10 cellular contexts compared by ENCODE assay signal in the genomic region with DNA sequence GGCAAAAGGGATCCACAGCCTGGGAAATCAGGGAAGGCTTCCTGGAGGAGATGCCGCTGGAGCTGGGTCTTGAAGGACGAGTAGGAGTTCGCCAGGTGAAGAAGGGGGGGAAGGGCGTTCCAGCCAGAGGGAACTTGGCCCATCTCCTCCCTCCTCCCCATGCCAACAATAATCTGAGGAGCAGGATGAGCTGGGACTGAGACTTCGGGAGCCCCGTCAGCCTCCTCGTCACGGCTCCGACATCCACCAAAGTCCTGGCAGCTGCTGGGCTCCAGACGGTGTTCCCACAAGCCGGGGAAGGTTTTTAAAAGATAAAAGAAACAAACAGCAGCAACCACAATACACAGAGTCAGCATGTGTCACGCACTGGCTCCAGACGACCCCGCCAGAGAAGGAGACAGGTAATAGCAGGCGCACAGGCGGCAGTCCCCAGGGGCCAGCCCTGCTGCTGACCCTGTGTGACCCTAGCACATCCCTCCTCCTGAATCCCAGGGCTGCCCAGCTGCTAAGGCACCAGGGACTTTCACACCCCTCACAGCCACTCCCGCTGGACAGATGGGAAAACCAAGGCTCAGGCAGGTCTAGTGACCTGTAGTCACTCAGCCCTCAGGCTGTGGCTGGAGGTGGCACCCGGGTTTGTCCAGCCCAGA. TPM values are rescaled to one million over a fixed set of nuclear protein-coding genes. Genes with fewer than 3 reads are reported as not detected.
DNase-seq lines count a peak whose midpoint lies in the region; ATAC-seq lines count a peak whose summit lies in the region.
"Had no signal": no experiment of that assay in that cellular context is flagged by ENCODE, and none has a peak within 500 bp of the region (broad histone marks: within the 10 kb centered on the region; RNA-seq: fewer than 3 reads in every experiment).

No MANE protein-coding gene starts in this region.

- ATAC-seq in stimulated activated effector memory CD8-positive, alpha-beta T cell treated with anti-CD3 and anti-CD28 coated beads, Interleukin-12 subunit alpha, Interleukin-12 subunit beta, amount 100 ng/mL, for 72 hours, result no peak
- ATAC-seq in HG03196 (IDR thresholded peaks at IDR 0.05; ENCODE audit: unreplicated experiment), result no peak
- ATAC-seq: heart right ventricle had no signal

- H3K27me3 Mint-ChIP-seq in activated T-helper 1 cell treated with anti-CD3 and anti-CD28 coated beads, Interleukin-12 subunit alpha, Interleukin-12 subunit beta, Interleukin-2, Interleukin-4 antibody, amounts not matched to agents 30 ng/mL and 10 ng/mL and 1 ng/mL, durations not matched to agents 14 hours and 24 hours and 36 hours (ENCODE audit: insufficient read depth), result no peaks in the 10 kb centered on the region

- H3K9me3 Mint-ChIP-seq in stimulated activated effector memory CD8-positive, alpha-beta T cell treated with anti-CD3 and anti-CD28 coated beads, Interleukin-12 subunit alpha, Interleukin-12 subunit beta, amount 100 ng/mL, for 72 hours, result no peaks in the 10 kb centered on the region
- H3K9me3 Mint-ChIP-seq in activated T-helper 1 cell treated with anti-CD3 and anti-CD28 coated beads, Interleukin-12 subunit alpha, Interleukin-12 subunit beta, Interleukin-2, Interleukin-4 antibody, amounts not matched to agents 30 ng/mL and 10 ng/mL and 1 ng/mL, durations not matched to agents 14 hours and 24 hours and 36 hours, result no peaks in the 10 kb centered on the region

- H3K4me1 Mint-ChIP-seq in stimulated activated effector memory CD8-positive, alpha-beta T cell treated with anti-CD3 and anti-CD28 coated beads, Interleukin-12 subunit alpha, Interleukin-12 subunit beta, amount 100 ng/mL, for 72 hours, result no peaks in the 10 kb centered on the region
- no peaks in the 10 kb centered on the region for H3K4me1 Mint-ChIP-seq in activated T-helper 1 cell treated with anti-CD3 and anti-CD28 coated beads, Interleukin-12 subunit alpha, Interleukin-12 subunit beta, Interleukin-2, Interleukin-4 antibody, amounts not matched to agents 30 ng/mL and 10 ng/mL and 1 ng/mL, durations not matched to agents 14 hours and 24 hours and 36 hours (ENCODE audit: low read depth)

- H3K4me3 Mint-ChIP-seq in stimulated activated effector memory CD8-positive, alpha-beta T cell treated with anti-CD3 and anti-CD28 coated beads, Interleukin-12 subunit alpha, Interleukin-12 subunit beta, amount 100 ng/mL, for 72 hours, result no peak overlapping the region
- no peak overlapping the region for H3K4me3 Mint-ChIP-seq in activated T-helper 1 cell treated with anti-CD3 and anti-CD28 coated beads, Interleukin-12 subunit alpha, Interleukin-12 subunit beta, Interleukin-2, Interleukin-4 antibody, amounts not matched to agents 30 ng/mL and 10 ng/mL and 1 ng/mL, durations not matched to agents 14 hours and 24 hours and 36 hours

- H3K36me3 Mint-ChIP-seq in stimulated activated effector memory CD8-positive, alpha-beta T cell treated with anti-CD3 and anti-CD28 coated beads, Interleukin-12 subunit alpha, Interleukin-12 subunit beta, amount 100 ng/mL, for 72 hours, result peaks cover 21% of the 10 kb centered on the region
- H3K36me3 Mint-ChIP-seq in activated T-helper 1 cell treated with anti-CD3 and anti-CD28 coated beads, Interleukin-12 subunit alpha, Interleukin-12 subunit beta, Interleukin-2, Interleukin-4 antibody, amounts not matched to agents 30 ng/mL and 10 ng/mL and 1 ng/mL, durations not matched to agents 14 hours and 24 hours and 36 hours (ENCODE audit: low read depth), result no peaks in the 10 kb centered on the region

- peak overlapping the region; percentile 46 for H3K27ac Mint-ChIP-seq in stimulated activated effector memory CD8-positive, alpha-beta T cell treated with anti-CD3 and anti-CD28 coated beads, Interleukin-12 subunit alpha, Interleukin-12 subunit beta, amount 100 ng/mL, for 72 hours
- H3K27ac Mint-ChIP-seq in activated T-helper 1 cell treated with anti-CD3 and anti-CD28 coated beads, Interleukin-12 subunit alpha, Interleukin-12 subunit beta, Interleukin-2, Interleukin-4 antibody, amounts not matched to agents 30 ng/mL and 10 ng/mL and 1 ng/mL, durations not matched to agents 14 hours and 24 hours and 36 hours, result no peak overlapping the region

- DNase-seq in HT1080 (ENCODE audit: low read depth) (peak; percentile 70), amniotic epithelial cell (ENCODE audit: low read depth) (peak; percentile 88), hepatic stellate cell (ENCODE audit: low spot score) (peak; percentile 74)
- DNase-seq in stimulated activated effector memory CD8-positive, alpha-beta T cell treated with anti-CD3 and anti-CD28 coated beads, Interleukin-12 subunit alpha, Interleukin-12 subunit beta, amount 100 ng/mL, for 72 hours (ENCODE audit: low spot score in 2 of 2), result no peak
- no peak for DNase-seq in activated CD8-positive, alpha-beta memory T cell treated with anti-CD3 and anti-CD28 coated beads, Interleukin-2, amount 50 U/mL, for 4 hours
- DNase-seq in activated T-helper 1 cell treated with anti-CD3 and anti-CD28 coated beads, Interleukin-12 subunit alpha, Interleukin-12 subunit beta, Interleukin-2, Interleukin-4 antibody, amounts not matched to agents 30 ng/mL and 10 ng/mL and 1 ng/mL, durations not matched to agents 14 hours and 24 hours and 36 hours (ENCODE audit: low spot score), result no peak
- DNase-seq: activated CD4-positive, alpha-beta T cell treated with anti-CD3 and anti-CD28 coated beads for 48 hours; cortex of kidney; heart right ventricle had no signal

- intact Hi-C loops in activated T-helper 1 cell treated with anti-CD3 and anti-CD28 coated beads, Interleukin-12 subunit alpha, Interleukin-12 subunit beta, Interleukin-2, Interleukin-4 antibody, amounts not matched to agents 30 ng/mL and 10 ng/mL and 1 ng/mL, durations not matched to agents 14 hours and 24 hours and 36 hours (cut with micrococcal nuclease), result no loop called here

RNA-seq across cellular contexts. Expression of a gene that starts 37.3 kb away (rescaled TPM):
- 124 and 160 TPM in 2 replicates for total RNA-seq in HT1080 (2014; rRNA removed; shearing (Covaris generic))
- 55.6 and 61.8 TPM in 2 replicates for polyA plus RNA-seq in HT1080 (2015; cell fraction: cytosol; rRNA removed)
- polyA plus RNA-seq in HT1080 (2015; cell fraction: nucleus; rRNA removed), result 76.3 and 84.0 TPM in 2 replicates
- total RNA-seq in activated T-helper 1 cell treated with anti-CD3 and anti-CD28 coated beads, Interleukin-12 subunit alpha, Interleukin-12 subunit beta, Interleukin-2, Interleukin-4 antibody, amounts not matched to agents 30 ng/mL and 10 ng/mL and 1 ng/mL, durations not matched to agents 14 hours and 24 hours and 36 hours, result 156 and 164 TPM in 2 replicates

RNA-seq across cellular contexts. Expression of a gene that starts 39.7 kb away (rescaled TPM):
- total RNA-seq in HT1080 (2014; rRNA removed; shearing (Covaris generic)), result 51.3 and 87.7 TPM in 2 replicates
- 29.7 and 38.3 TPM in 2 replicates for polyA plus RNA-seq in HT1080 (2015; cell fraction: cytosol; rRNA removed)
- polyA plus RNA-seq in HT1080 (2015; cell fraction: nucleus; rRNA removed), result 52.7 and 58.1 TPM in 2 replicates
- 45.5 and 48.7 TPM in 2 replicates for total RNA-seq in activated T-helper 1 cell treated with anti-CD3 and anti-CD28 coated beads, Interleukin-12 subunit alpha, Interleukin-12 subunit beta, Interleukin-2, Interleukin-4 antibody, amounts not matched to agents 30 ng/mL and 10 ng/mL and 1 ng/mL, durations not matched to agents 14 hours and 24 hours and 36 hours

Comparison
In these comparisons a context has a peak if more than half of its experiments do, and no peak if none do; other contexts are left out.
1. DNase-seq: peak in HT1080 (single experiment), amniotic epithelial cell (single experiment) and hepatic stellate cell (single experiment); none in stimulated activated effector memory CD8-positive, alpha-beta T cell treated with anti-CD3 and anti-CD28 coated beads, Interleukin-12 subunit alpha, Interleukin-12 subunit beta, amount 100 ng/mL, for 72 hours (0 of 2), activated CD8-positive, alpha-beta memory T cell treated with anti-CD3 and anti-CD28 coated beads, Interleukin-2, amount 50 U/mL, for 4 hours (single experiment) and activated T-helper 1 cell treated with anti-CD3 and anti-CD28 coated beads, Interleukin-12 subunit alpha, Interleukin-12 subunit beta, Interleukin-2, Interleukin-4 antibody, amounts not matched to agents 30 ng/mL and 10 ng/mL and 1 ng/mL, durations not matched to agents 14 hours and 24 hours and 36 hours (single experiment).